ENCODE assay signal across 15 cellular contexts in the genomic region with DNA sequence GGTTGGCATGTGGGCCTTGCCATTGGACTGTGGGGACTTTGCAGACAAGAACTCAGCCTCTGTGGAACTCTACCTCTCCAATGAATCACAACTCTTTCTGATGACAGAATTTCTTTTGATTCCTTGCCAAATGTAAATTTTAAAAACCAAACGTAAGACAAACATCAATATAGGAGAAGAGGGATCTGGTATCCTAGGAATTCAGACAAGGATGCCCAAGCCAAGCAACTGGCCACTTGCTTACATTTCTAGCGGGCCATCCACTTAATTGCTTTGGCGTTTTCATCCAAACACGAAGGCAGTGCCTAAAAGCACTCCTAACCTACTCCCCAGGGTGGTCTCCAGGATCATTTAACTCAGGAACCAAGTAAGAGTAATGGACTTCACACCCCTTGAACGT.
"Had no signal": no experiment of that assay in that cellular context is flagged by ENCODE, and none has a peak within 500 bp of the region (broad histone marks: within the 10 kb centered on the region; RNA-seq: fewer than 3 reads in every experiment).

No MANE protein-coding gene starts in this region.

- H3K4me3 ChIP-seq: right atrium auricular region, tibial nerve, vagina had no signal

- H3K27ac Mint-ChIP-seq: activated CD4-positive, alpha-beta T cell treated with anti-CD3 and anti-CD28 coated beads, Interleukin-2, amount 10 ng/mL, durations not matched to agents 7 days and 5 days; activated naive CD8-positive, alpha-beta T cell; activated T-cell treated with anti-CD3 and anti-CD28 coated beads, Interleukin-2, amount 50 U/mL, for 72 hours; natural killer cell; T-helper 17 cell had no signal

- H3K27ac ChIP-seq: right atrium auricular region, tibial nerve, vagina had no signal

- FAIRE-seq: small intestine had no signal

- H3K9me3 Mint-ChIP-seq: activated CD4-positive, alpha-beta T cell treated with anti-CD3 and anti-CD28 coated beads, Interleukin-2, amount 10 ng/mL, durations not matched to agents 7 days and 5 days; activated T-cell treated with anti-CD3 and anti-CD28 coated beads, Interleukin-2, amount 50 U/mL, for 72 hours; natural killer cell had no signal

- H3K27me3 Mint-ChIP-seq: activated CD4-positive, alpha-beta T cell treated with anti-CD3 and anti-CD28 coated beads, Interleukin-2, amount 10 ng/mL, durations not matched to agents 7 days and 5 days; activated naive CD8-positive, alpha-beta T cell; T-helper 17 cell had no signal

- H3K4me3 Mint-ChIP-seq: activated CD4-positive, alpha-beta T cell treated with anti-CD3 and anti-CD28 coated beads, Interleukin-2, amount 10 ng/mL, durations not matched to agents 7 days and 5 days; activated naive CD8-positive, alpha-beta T cell; activated T-cell treated with anti-CD3 and anti-CD28 coated beads, Interleukin-2, amount 50 U/mL, for 72 hours; natural killer cell; T-helper 17 cell had no signal

- H3K9me3 ChIP-seq: right atrium auricular region, tibial nerve, vagina had no signal

- H3K4me1 Mint-ChIP-seq: activated CD4-positive, alpha-beta T cell treated with anti-CD3 and anti-CD28 coated beads, Interleukin-2, amount 10 ng/mL, durations not matched to agents 7 days and 5 days; natural killer cell had no signal

- DNase-seq: activated CD4-positive, alpha-beta T cell treated with anti-CD3 and anti-CD28 coated beads, Interleukin-2, amount 10 ng/mL, durations not matched to agents 7 days and 5 days; activated CD8-positive, alpha-beta memory T cell treated with anti-CD3 and anti-CD28 coated beads, Interleukin-2, amount 50 U/mL, for 48 hours; activated gamma-delta T cell treated with Interleukin-2 at 50 U/mL for 16 hours; activated T-cell treated with anti-CD3 and anti-CD28 coated beads, Interleukin-2, amount 50 U/mL, for 72 hours; dermis blood vessel endothelial cell; foreskin fibroblast; natural killer cell; small intestine; stimulated activated CD4-positive, alpha-beta T cell treated with anti-CD3 and anti-CD28 coated beads, Interleukin-4, amount 100 ng/mL, for 24 hours; stimulated activated naive CD4-positive, alpha-beta T cell treated with Interleukin-2 at 50 U/mL for 16 hours; T-helper 17 cell had no signal

- H3K27me3 ChIP-seq: right atrium auricular region, tibial nerve, vagina had no signal
